ENCODE assay signal across 18 cellular contexts in the genomic region with DNA sequence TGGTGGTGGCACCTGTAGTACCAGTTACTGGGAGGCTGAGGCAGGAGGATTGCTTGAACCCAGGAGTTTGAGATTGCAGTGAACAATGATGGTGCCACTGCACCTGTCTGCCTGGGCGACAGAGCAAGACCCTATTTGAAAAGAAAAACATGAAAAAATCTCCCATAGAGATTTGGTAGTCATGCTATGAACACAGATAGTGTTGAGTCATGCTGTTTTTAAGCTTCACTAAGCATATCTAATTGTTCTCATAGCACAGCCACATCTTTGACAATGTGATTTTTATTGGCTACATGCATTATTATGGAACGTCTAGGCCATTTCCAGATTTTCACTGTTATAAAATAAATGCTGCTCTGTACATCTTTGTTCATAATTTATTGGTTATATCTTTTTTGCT. TPM values are rescaled to one million over a fixed set of nuclear protein-coding genes. Genes with fewer than 3 reads are reported as not detected.
"Had no signal": no experiment of that assay in that cellular context is flagged by ENCODE, and none has a peak within 500 bp of the region (broad histone marks: within the 10 kb centered on the region; RNA-seq: fewer than 3 reads in every experiment).

No MANE protein-coding gene starts in this region.

- ATAC-seq: activated T-cell treated with anti-CD3 and anti-CD28 coated beads, Interleukin-2, amount 50 U/mL, for 4 hours; left cardiac atrium had no signal

- H3K4me3 Mint-ChIP-seq: activated CD4-positive, alpha-beta memory T cell treated with anti-CD3 and anti-CD28 coated beads, Interleukin-2, amount 10 ng/mL, durations not matched to agents 7 days and 5 days; activated naive CD8-positive, alpha-beta T cell; activated T-cell treated with anti-CD3 and anti-CD28 coated beads, Interleukin-2, amount 50 U/mL, for 4 hours had no signal

- H3K27ac ChIP-seq: breast epithelium, parathyroid adenoma, thoracic aorta had no signal

- H3K4me3 ChIP-seq: breast epithelium, lung, thoracic aorta had no signal

- H3K27me3 ChIP-seq: breast epithelium had no signal

- H3K27me3 Mint-ChIP-seq: activated naive CD8-positive, alpha-beta T cell had no signal

- H3K4me1 ChIP-seq: parathyroid adenoma had no signal

- H3K9me3 Mint-ChIP-seq: activated CD4-positive, alpha-beta memory T cell treated with anti-CD3 and anti-CD28 coated beads, Interleukin-2, amount 10 ng/mL, durations not matched to agents 7 days and 5 days; activated T-cell treated with anti-CD3 and anti-CD28 coated beads, Interleukin-2, amount 50 U/mL, for 4 hours had no signal

- H3K9me3 ChIP-seq: breast epithelium, thoracic aorta had no signal

- H3K36me3 ChIP-seq: breast epithelium, thoracic aorta had no signal

- DNase-seq: activated CD4-positive, alpha-beta memory T cell treated with anti-CD3 and anti-CD28 coated beads, Interleukin-2, amount 10 ng/mL, durations not matched to agents 7 days and 5 days; activated CD4-positive, alpha-beta T cell treated with anti-CD3 and anti-CD28 coated beads for 4 hours; activated gamma-delta T cell; activated T-cell treated with anti-CD3 and anti-CD28 coated beads, Interleukin-2, amount 50 U/mL, for 4 hours; cerebellar nuclear complex; effector memory CD4-positive, alpha-beta T cell; hippocampal formation; left cardiac atrium; midbrain; retina; stimulated activated CD4-positive, alpha-beta T cell treated with anti-CD3 and anti-CD28 coated beads, Interleukin-12 subunit alpha, Interleukin-12 subunit beta, amount 100 ng/mL, for 4 hours; stimulated activated CD4-positive, alpha-beta T cell treated with anti-CD3 and anti-CD28 coated beads, Interleukin-2, amount 100 ng/mL, for 24 hours had no signal

- H3K27ac Mint-ChIP-seq: activated CD4-positive, alpha-beta memory T cell treated with anti-CD3 and anti-CD28 coated beads, Interleukin-2, amount 10 ng/mL, durations not matched to agents 7 days and 5 days; activated naive CD8-positive, alpha-beta T cell had no signal

- H3K36me3 Mint-ChIP-seq: activated naive CD8-positive, alpha-beta T cell had no signal

RNA-seq across cellular contexts. Expression of a gene that starts 6.0 kb away (rescaled TPM):
- total RNA-seq: activated CD4-positive, alpha-beta memory T cell treated with anti-CD3 and anti-CD28 coated beads, Interleukin-2, amount 10 ng/mL, durations not matched to agents 7 days and 5 days; T-helper 1 cell treated with Interleukin-12 subunit alpha and Interleukin-12 subunit beta and Interleukin-4 antibody, amounts not matched to agents 30 ng/mL and 1 ng/mL, for 36 hours had no signal
